Comparison of ENCODE assay signal across 20 cellular contexts in the genomic region with DNA sequence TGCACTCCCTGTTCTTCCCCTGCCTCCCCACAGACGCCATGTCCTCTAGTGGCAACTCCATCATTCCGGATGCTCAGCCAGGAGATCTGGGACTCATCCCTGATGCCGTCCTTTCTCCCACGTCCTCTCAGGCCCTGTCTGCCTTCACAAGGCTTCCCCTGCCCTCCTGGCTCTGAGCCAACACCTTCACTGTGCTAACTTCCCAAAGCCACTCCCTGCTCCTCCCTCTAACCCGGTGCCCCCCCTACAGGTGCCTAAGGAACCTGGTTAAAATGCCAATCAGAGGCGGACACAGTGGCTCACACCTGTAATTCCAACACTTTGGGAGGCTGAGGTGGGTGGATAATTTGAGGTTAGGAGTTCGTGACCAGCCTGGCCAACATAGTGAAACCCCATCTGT.
DNase-seq lines count a peak whose midpoint lies in the region; ATAC-seq and TF ChIP-seq lines count a peak whose summit lies in the region.
"Had no signal": no experiment of that assay in that cellular context is flagged by ENCODE, and none has a peak within 500 bp of the region (broad histone marks: within the 10 kb centered on the region; RNA-seq: fewer than 3 reads in every experiment).

No MANE protein-coding gene starts in this region.

- TF ChIP-seq POLR2A in HCT116 (IDR thresholded peaks at IDR 0.05; ENCODE audit: borderline replicate concordance, extremely low read depth, insufficient read depth, insufficient read length) (no peak), transverse colon (IDR thresholded peaks at IDR 0.05) (no peak)

- H3K36me3 ChIP-seq in SK-N-SH (replicated peaks in 1 of 2; ENCODE audit: control insufficient read depth in 1 of 2, insufficient read depth in 2 of 2, low read length in 1 of 2) (no peaks in the 10 kb centered on the region), HCT116 (ENCODE audit: control insufficient read depth in 1 of 2, insufficient read depth in 2 of 2, low read length in 2 of 2) (no peaks in the 10 kb centered on the region), transverse colon (no peaks in the 10 kb centered on the region)
- H3K36me3 ChIP-seq: BE2C had no signal

- H3K4me1 Mint-ChIP-seq in WTC11 (peaks cover 46% of the 10 kb centered on the region), type B pancreatic cell (ENCODE audit: unreplicated experiment) (peaks cover 23% of the 10 kb centered on the region)

- H3K4me3 Mint-ChIP-seq in WTC11 = no peak overlapping the region
- no peak overlapping the region for H3K4me3 Mint-ChIP-seq in type B pancreatic cell

- BruUV-seq in HCT116 (replicated peaks; lab: Mats Ljungman, UMichigan) = no TSS peak

- CTCF ChIA-PET in SK-N-SH (lab: Yijun Ruan, JAX) = interaction anchor here (1.1 to 7.3 kb wide), 4 partner anchors 9 to 23 kb away, joined by 4 to 45 read pairs (median 7); no protein-coding TSS in a partner anchor
- CTCF ChIA-PET in HCT116 (lab: Charles Lee) = interaction anchor here (5.5 kb wide), 1 partner anchor 9 kb away, joined by 41 read pairs; no protein-coding TSS in a partner anchor
- CTCF ChIA-PET in WTC11 (lab: Charles Lee) = interaction anchor here (1.3 to 6.4 kb wide), 5 partner anchors 8 to 82 kb away, joined by 4 to 93 read pairs (median 8); no protein-coding TSS in a partner anchor

- intact Hi-C loops in HCT116 (cut with micrococcal nuclease) (no loop called here), transverse colon (cut with DNase I; ENCODE audit: low total_unique reads) (no loop called here)

- H3K9me3 ChIP-seq in SK-N-SH = no peaks in the 10 kb centered on the region
- no peaks in the 10 kb centered on the region for H3K9me3 ChIP-seq in HCT116 (ENCODE audit: control insufficient read depth in 1 of 2, insufficient read depth in 1 of 2, low read depth in 1 of 2, low read length in 2 of 2)
- no peaks in the 10 kb centered on the region for H3K9me3 ChIP-seq in transverse colon
- H3K9me3 ChIP-seq: BE2C had no signal

- H3K4me3 ChIP-seq in SK-N-SH (ENCODE audit: low read depth in 2 of 2, low read length in 1 of 2) (no peak overlapping the region), HCT116 (replicated peaks in 1 of 2; ENCODE audit: low read depth in 1 of 2, low read length in 2 of 2) (no peak overlapping the region), transverse colon (no peak overlapping the region)
- H3K4me3 ChIP-seq: PC-9, SK-N-MC had no signal

- no peaks in the 10 kb centered on the region for H3K36me3 Mint-ChIP-seq in WTC11
- H3K36me3 Mint-ChIP-seq in type B pancreatic cell = no peaks in the 10 kb centered on the region

- no peak overlapping the region for H3K9ac ChIP-seq in SK-N-SH
- H3K9ac ChIP-seq in HCT116 (ENCODE audit: low read length) = no peak overlapping the region

- H3K4me2 ChIP-seq in SK-N-SH (no peak overlapping the region), HCT116 (ENCODE audit: low read length) (no peak overlapping the region)
- H3K4me2 ChIP-seq: PC-9 had no signal

- in situ Hi-C loops in transverse colon (cut with MboI; ENCODE audit: low pct_ligation_motif_present in 1 of 4, low pct_unique_long_range_greater_than_20kb in 1 of 4, low sequenced_read_pairs in 3 of 4) = no loop called here

- H3K9me3 Mint-ChIP-seq in WTC11 (no peaks in the 10 kb centered on the region), type B pancreatic cell (no peaks in the 10 kb centered on the region)

- DNase-seq in SK-N-SH = no peak
- no peak for DNase-seq in HCT116 (ENCODE audit: low read depth, low spot score)
- peak; percentile 51 for DNase-seq in WTC11 (ENCODE audit: low spot score)
- no peak for DNase-seq in type B pancreatic cell (ENCODE audit: extremely low spot score, unreplicated experiment)
- DNase-seq in transverse colon = no peak
- DNase-seq: BE2C, COR-L47, DMS79, HCEC 1CT, IMR-90, Karpas-422, NCI-H1930, NCI-H2171 treated with DMSO at 0.1 percent for 48 hours, NCI-H524 treated with DMSO at 0.1 percent for 48 hours, PC-9, RPMI8226, SHP77 treated with DMSO at 0.1 percent for 48 hours had no signal

- H4K20me1 ChIP-seq in SK-N-SH (ENCODE audit: insufficient read depth) (no peaks in the 10 kb centered on the region), HCT116 (ENCODE audit: insufficient read depth) (no peaks in the 10 kb centered on the region)

- ATAC-seq in SK-N-SH treated with all-trans-retinoic acid at 6 μM for 48 hours (no peak), HCT116 (peak; percentile 61; the same call in 1 of the 2 replicates), WTC11 (peak; percentile 11), HG02970 (IDR thresholded peaks at IDR 0.05; ENCODE audit: low FRiP score, unreplicated experiment) (no peak)

- H2AFZ ChIP-seq in SK-N-SH (ENCODE audit: low read depth) (no peak overlapping the region), HCT116 (ENCODE audit: low read depth, low read length, poor library complexity, severe bottlenecking) (no peak overlapping the region)
- H2AFZ ChIP-seq: PC-9 had no signal

- no peak for TF ChIP-seq CTCF in SK-N-SH (IDR thresholded peaks at IDR 0.05)
- no peak for TF ChIP-seq CTCF in HCT116 (IDR thresholded peaks at IDR 0.05 in 2 of 3, conservative IDR thresholded peaks at IDR 0.05 in 1 of 3; ENCODE audit: borderline replicate concordance in 1 of 3, insufficient read depth in 1 of 3, low read depth in 2 of 3, low read length in 2 of 3)
- no peak for TF ChIP-seq CTCF in WTC11 (IDR thresholded peaks at IDR 0.05)
- no peak for TF ChIP-seq CTCF in type B pancreatic cell (conservative IDR thresholded peaks at IDR 0.05)
- TF ChIP-seq CTCF in transverse colon (IDR thresholded peaks at IDR 0.05) = no peak

- TF ChIP-seq EP300 in SK-N-SH (IDR thresholded peaks at IDR 0.05; ENCODE audit: borderline replicate concordance in 1 of 2, low read depth in 1 of 2, low read length in 1 of 2) (no peak), transverse colon (IDR thresholded peaks at IDR 0.05; ENCODE audit: low read depth) (no peak)

- H3K27me3 ChIP-seq in SK-N-SH (ENCODE audit: insufficient read depth) (peaks cover 56% of the 10 kb centered on the region), HCT116 (ENCODE audit: insufficient read depth, low read length) (no peaks in the 10 kb centered on the region), transverse colon (peaks cover 96% of the 10 kb centered on the region)

- RAD21 ChIA-PET in HCT116 (lab: Charles Lee; ENCODE audit: low non-redundant PET in 1 of 2, low total read pairs in 2 of 2, uncharacterized antibody in 2 of 2, unreplicated experiment in 2 of 2) = no interaction called here

- TF ChIP-seq RAD21 in SK-N-SH (IDR thresholded peaks at IDR 0.05; ENCODE audit: low read length) (no peak), HCT116 (IDR thresholded peaks at IDR 0.05; ENCODE audit: low read depth) (no peak)

- H3K27ac Mint-ChIP-seq in WTC11 (no peak overlapping the region), type B pancreatic cell (peak overlapping the region; percentile 8)

- no peaks in the 10 kb centered on the region for H3K4me1 ChIP-seq in SK-N-SH (ENCODE audit: control insufficient read depth in 1 of 2, insufficient read depth in 2 of 2, low read depth in 1 of 2, low read length in 1 of 2)
- H3K4me1 ChIP-seq in HCT116 (ENCODE audit: control insufficient read depth in 1 of 2, insufficient read depth in 2 of 2, low read length in 2 of 2) = no peaks in the 10 kb centered on the region; a peak in 1 of 4 replicates
- peaks cover 0 to 2% (median 0%) of the 10 kb centered on the region in 4 donors for H3K4me1 ChIP-seq in transverse colon
- H3K4me1 ChIP-seq: BE2C had no signal

- no peaks in the 10 kb centered on the region for H3K79me2 ChIP-seq in SK-N-SH (ENCODE audit: insufficient read depth)
- no peaks in the 10 kb centered on the region for H3K79me2 ChIP-seq in HCT116 (ENCODE audit: insufficient read depth, low read length)

- no peaks in the 10 kb centered on the region for H3K9me2 ChIP-seq in SK-N-SH
- no peaks in the 10 kb centered on the region for H3K9me2 ChIP-seq in HCT116 (ENCODE audit: insufficient read depth)

- no peaks in the 10 kb centered on the region for H3F3A ChIP-seq in SK-N-SH (replicated peaks; ENCODE audit: insufficient read depth)

- no peak overlapping the region for H3K27ac ChIP-seq in SK-N-SH (ENCODE audit: low read depth in 2 of 2, low read length in 1 of 2)
- H3K27ac ChIP-seq in HCT116 (ENCODE audit: low read depth, low read length) = no peak overlapping the region
- H3K27ac ChIP-seq in transverse colon = no peak overlapping the region
- H3K27ac ChIP-seq: PC-9, SK-N-MC had no signal

- peaks cover 92% of the 10 kb centered on the region for H3K27me3 Mint-ChIP-seq in WTC11 (ENCODE audit: low read depth)
- peaks cover 83% of the 10 kb centered on the region for H3K27me3 Mint-ChIP-seq in type B pancreatic cell

- POLR2A ChIA-PET in SK-N-SH (lab: Yijun Ruan, JAX) = no interaction called here
- POLR2A ChIA-PET in HCT116 (lab: Charles Lee) = no interaction called here
- POLR2A ChIA-PET in WTC11 (lab: Charles Lee) = no interaction called here

- 44% methylated on average over 7 of the region's 7 CpGs for WGBS in SK-N-SH (ENCODE audit: low lambda C conversion rate)
- WGBS in transverse colon (ENCODE audit: low coverage in 1 of 2), 2 donors = 48% methylated on average over 7 of the region's 7 CpGs; no CpG with 5 or more reads in 1 of the 2 donors

TF ChIP-seq in SK-N-SH, 30 proteins besides CTCF, POLR2A, EP300 and RAD21:
- TF ChIP-seq FOXM1 (IDR thresholded peaks at IDR 0.05; ENCODE audit: low read depth) = no peak
- TF ChIP-seq NFIC (IDR thresholded peaks at IDR 0.05; ENCODE audit: borderline replicate concordance) = 0 out of 2 replicates have a peak, but pooled peaks have one; percentile 26
- TF ChIP-seq SIN3A (IDR thresholded peaks at IDR 0.05; ENCODE audit: borderline replicate concordance, low read depth, low read length) = no peak
- no peak for TF ChIP-seq RFX5 (IDR thresholded peaks at IDR 0.05; ENCODE audit: low read length)

TF ChIP-seq in SK-N-SH treated with all-trans-retinoic acid at 6 μM for 48 hours, 23 proteins besides CTCF, POLR2A, EP300 and RAD21 (continues in another document):
- no peak for TF ChIP-seq CSDC2 (CRISPR knock-in tag; IDR thresholded peaks at IDR 0.05)

TF ChIP-seq in HCT116, 20 proteins besides CTCF, POLR2A, EP300 and RAD21 (continues in another document):
- TF ChIP-seq ELF1 (IDR thresholded peaks at IDR 0.05; ENCODE audit: borderline replicate concordance, low read depth) (no peak), JUND (IDR thresholded peaks at IDR 0.05) (no peak), POLR2AphosphoS5 (IDR thresholded peaks at IDR 0.05; ENCODE audit: low read depth, low read length) (no peak), EZH2 (IDR thresholded peaks at IDR 0.05) (no peak), CEBPB (IDR thresholded peaks at IDR 0.05; ENCODE audit: low read depth) (no peak)

Comparison
In these comparisons a context has a peak if more than half of its experiments do, and no peak if none do; other contexts are left out.
1. ATAC-seq: peak in HCT116 (single experiment) and WTC11 (single experiment); none in SK-N-SH treated with all-trans-retinoic acid at 6 μM for 48 hours (single experiment) and HG02970 (single experiment).